Comparison of ENCODE assay signal across 1 cellular context in the genomic region with DNA sequence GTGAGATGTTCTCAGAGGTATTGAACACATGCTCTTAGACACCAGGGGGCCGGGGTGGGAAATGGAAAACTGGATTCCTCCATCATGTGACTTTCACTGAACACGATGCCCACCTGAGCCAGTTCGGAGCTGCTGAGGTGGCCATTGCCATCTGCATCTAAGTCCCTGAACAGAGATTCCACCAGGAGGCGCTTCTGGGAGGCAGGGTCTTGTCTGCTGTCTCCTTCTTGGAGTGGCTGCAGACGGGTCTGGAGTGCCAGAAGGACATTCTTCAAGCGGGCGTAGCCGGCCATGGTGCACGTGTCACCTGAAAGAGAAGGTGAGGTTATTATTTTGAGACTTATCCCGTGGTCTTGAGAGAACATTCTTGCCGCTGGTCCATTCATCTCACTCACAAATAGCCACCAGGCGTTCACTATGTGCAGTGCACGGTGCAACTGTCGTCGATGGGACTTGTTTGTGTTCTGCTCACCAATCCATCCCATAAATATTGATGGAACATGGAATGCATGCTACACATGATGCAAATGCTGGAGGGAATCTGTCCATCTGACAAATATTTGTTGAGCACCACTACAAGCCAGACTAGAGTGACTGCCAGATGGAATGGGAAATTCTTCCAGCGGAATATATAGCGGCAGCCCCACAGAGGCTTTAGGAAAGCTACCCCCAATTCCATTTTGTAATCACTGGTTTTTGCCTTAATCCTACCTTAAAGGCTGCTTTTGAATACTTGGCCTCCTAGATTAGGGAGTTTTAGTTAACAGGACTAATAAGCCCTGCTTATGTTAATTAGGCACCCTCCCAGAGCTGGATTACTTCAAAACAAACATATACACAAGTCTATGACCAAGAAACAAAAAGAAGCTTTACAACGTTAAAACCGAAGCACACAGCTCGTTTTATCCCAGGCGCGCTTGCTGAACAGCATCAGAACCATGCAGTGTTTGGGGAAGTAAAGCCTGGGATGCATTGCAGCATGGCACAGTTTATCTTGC.
TF ChIP-seq lines count a peak whose summit lies in the region.

No MANE protein-coding gene starts in this region.

TF ChIP-seq in SK-N-SH, 30 proteins besides CTCF, POLR2A, EP300 and RAD21 (continued from another document):
- TF ChIP-seq RFX5 (IDR thresholded peaks at IDR 0.05; ENCODE audit: low read length) (no peak), GABPA (IDR thresholded peaks at IDR 0.05; ENCODE audit: low read depth) (no peak), TAF1 (IDR thresholded peaks at IDR 0.05; ENCODE audit: borderline replicate concordance, low read depth, low read length) (no peak), SIN3A (IDR thresholded peaks at IDR 0.05; ENCODE audit: borderline replicate concordance, low read depth, low read length) (no peak), NFIC (IDR thresholded peaks at IDR 0.05; ENCODE audit: borderline replicate concordance) (no peak)
